In the genomic region with DNA sequence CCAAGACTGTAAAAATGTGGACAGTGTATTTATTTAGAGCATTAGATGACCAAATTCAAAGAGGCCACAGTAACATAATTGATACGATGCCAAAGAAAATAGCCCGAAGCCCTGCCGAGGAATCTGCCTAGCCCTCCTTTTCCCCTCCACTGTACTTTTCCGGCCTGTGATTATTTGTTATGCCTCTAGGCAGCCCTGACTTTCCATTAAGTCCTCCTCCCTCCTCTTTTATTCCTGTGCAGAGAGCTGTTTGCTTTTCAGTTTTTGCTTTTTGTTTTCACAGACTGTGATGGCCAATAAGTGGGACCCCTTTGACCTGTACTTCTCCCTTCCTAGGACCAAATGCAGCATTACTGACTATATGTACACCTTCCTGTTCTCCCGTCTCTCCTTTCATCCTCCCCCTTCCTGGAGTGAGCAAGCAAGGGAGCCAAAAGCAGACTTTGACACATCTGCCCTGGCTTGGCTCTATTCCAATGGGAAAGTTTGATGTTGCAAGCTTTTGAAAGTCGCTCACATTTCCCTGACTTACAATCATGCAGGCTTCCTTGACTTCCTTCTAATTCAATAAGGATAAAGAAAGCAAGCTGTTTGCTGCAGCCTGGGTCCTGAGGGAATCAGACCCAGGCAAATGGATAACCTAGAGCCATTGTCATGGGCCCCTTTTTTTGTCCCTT, we compare ENCODE assay signal across 8 cellular contexts.
DNase-seq lines count a peak whose midpoint lies in the region; ATAC-seq and TF ChIP-seq lines count a peak whose summit lies in the region.

No MANE protein-coding gene starts in this region.

- no peaks in the 10 kb centered on the region for H3K4me1 ChIP-seq in effector memory CD4-positive, alpha-beta T cell (ENCODE audit: control insufficient read depth, insufficient read depth, low read length, poor library complexity, severe bottlenecking)

- peak overlapping the region; percentile 59 for H3K4me3 Mint-ChIP-seq in osteocyte (ENCODE audit: unreplicated experiment)

- no peaks in the 10 kb centered on the region for H3K9me3 Mint-ChIP-seq in osteocyte (ENCODE audit: unreplicated experiment)

- H3K27ac ChIP-seq in effector memory CD4-positive, alpha-beta T cell (ENCODE audit: insufficient read depth, low read length, poor library complexity, severe bottlenecking): no peak overlapping the region

- no peaks in the 10 kb centered on the region for H3K36me3 ChIP-seq in effector memory CD4-positive, alpha-beta T cell (ENCODE audit: control insufficient read depth, insufficient read depth, low read length)

- peak overlapping the region; percentile 97 for H3K27ac Mint-ChIP-seq in osteocyte (ENCODE audit: unreplicated experiment)

- H3K4me3 ChIP-seq in epithelial cell of esophagus (ENCODE audit: low read length): no peak overlapping the region
- H3K4me3 ChIP-seq in effector memory CD4-positive, alpha-beta T cell (ENCODE audit: insufficient read depth, low read depth, low read length, poor library complexity, severe bottlenecking): no peak overlapping the region

- no peaks in the 10 kb centered on the region for H3K27me3 Mint-ChIP-seq in osteocyte (ENCODE audit: unreplicated experiment)

- TF ChIP-seq CTCF in epithelial cell of esophagus (IDR thresholded peaks at IDR 0.05; ENCODE audit: insufficient read depth, low read depth, low read length, missing control alignments) (no peak), osteocyte (IDR thresholded peaks at IDR 0.05) (no peak)

- in situ Hi-C loops in Caki2 (cut with HindIII; ENCODE audit: low pct_unique_long_range_greater_than_20kb, low sequenced_read_pairs): no loop called here

- no peaks in the 10 kb centered on the region for H3K9me3 ChIP-seq in effector memory CD4-positive, alpha-beta T cell (ENCODE audit: control insufficient read depth, low read length)

- H3K36me3 Mint-ChIP-seq in osteocyte (ENCODE audit: unreplicated experiment): no peaks in the 10 kb centered on the region

- DNase-seq in Caki2 (ENCODE audit: low read depth) (peak; percentile 90), NCI-H2227 treated with DMSO at 0.1 percent for 48 hours (lab: John Stamatoyannopoulos, UW) (peak; percentile 37), epithelial cell of esophagus (ENCODE audit: low read depth) (peak; percentile 97), osteocyte (ENCODE audit: extremely low spot score, unreplicated experiment) (peak; percentile 89)
- DNase-seq in effector memory CD4-positive, alpha-beta T cell: no peak

- ATAC-seq in HG02885 (IDR thresholded peaks at IDR 0.05; ENCODE audit: poor library complexity, unreplicated experiment) (no peak), HG02981 (IDR thresholded peaks at IDR 0.05; ENCODE audit: unreplicated experiment) (no peak), GM19467 (IDR thresholded peaks at IDR 0.05; ENCODE audit: unreplicated experiment) (no peak)

- H3K4me1 Mint-ChIP-seq in osteocyte (ENCODE audit: unreplicated experiment): peaks cover 48% of the 10 kb centered on the region

- no peaks in the 10 kb centered on the region for H3K27me3 ChIP-seq in effector memory CD4-positive, alpha-beta T cell (replicated peaks; ENCODE audit: control insufficient read depth, insufficient read depth, low read length, poor library complexity, severe bottlenecking)

Comparison
In these comparisons a context has a peak if more than half of its experiments do, and no peak if none do; other contexts are left out.
1. DNase-seq: peak in Caki2 (single experiment), NCI-H2227 treated with DMSO at 0.1 percent for 48 hours (single experiment), epithelial cell of esophagus (single experiment) and osteocyte (single experiment); none in effector memory CD4-positive, alpha-beta T cell (0 of 3).